ENCODE assay signal across 18 cellular contexts in the genomic region with DNA sequence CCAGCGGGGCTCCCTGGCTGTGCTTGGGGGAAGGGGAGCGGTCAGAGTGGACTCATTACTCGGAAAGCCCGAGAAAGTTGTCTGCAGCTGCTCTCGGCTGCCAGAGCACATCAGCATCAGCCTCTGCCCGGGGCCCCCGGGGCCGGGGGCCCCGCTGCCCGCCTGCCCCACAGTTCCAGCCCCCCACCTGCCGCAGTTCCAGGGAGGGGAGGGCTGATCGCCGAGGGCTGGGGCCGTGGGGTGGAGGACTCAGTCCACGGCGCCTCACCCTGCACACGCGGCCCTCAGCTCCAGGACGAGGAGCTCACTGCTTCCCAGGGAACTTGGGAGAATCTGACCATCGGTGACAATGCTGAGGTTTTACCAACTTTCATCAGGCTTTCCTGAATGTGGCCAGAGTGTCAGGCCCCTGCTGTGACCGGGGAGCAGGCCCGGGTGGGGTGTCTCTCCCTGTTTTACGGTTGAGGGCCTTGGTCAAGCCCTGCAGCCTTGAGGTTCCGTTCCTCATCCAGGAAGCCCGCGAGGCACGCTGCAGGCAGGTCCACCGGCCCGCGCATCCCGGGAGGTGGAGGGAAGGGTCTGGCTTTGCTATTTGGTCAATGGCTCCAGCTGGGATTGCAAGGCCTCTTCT. TPM values are rescaled to one million over a fixed set of nuclear protein-coding genes. Genes with fewer than 3 reads are reported as not detected.
DNase-seq lines count a peak whose midpoint lies in the region; ATAC-seq and TF ChIP-seq lines count a peak whose summit lies in the region.
"Had no signal": no experiment of that assay in that cellular context is flagged by ENCODE, and none has a peak within 500 bp of the region (broad histone marks: within the 10 kb centered on the region; RNA-seq: fewer than 3 reads in every experiment).

No MANE protein-coding gene starts in this region.

- no peak for TF ChIP-seq EP300 in sigmoid colon (IDR thresholded peaks at IDR 0.05)

- H3K27ac Mint-ChIP-seq in mesothelial cell of epicardium = no peak overlapping the region

- intact Hi-C loops in sigmoid colon (cut with DNase I) = no loop called here

- peaks cover 26% of the 10 kb centered on the region for H3K27me3 Mint-ChIP-seq in mesothelial cell of epicardium (ENCODE audit: low read depth)

- TF ChIP-seq POLR2A in sigmoid colon (IDR thresholded peaks at IDR 0.05) = no peak

- H3K4me3 ChIP-seq in H7 (ENCODE audit: insufficient read depth, low read depth, low read length) (no peak overlapping the region), coronary artery (no peak overlapping the region), sigmoid colon (no peak overlapping the region)

- WGBS in sigmoid colon, 2 donors = 46 to 48% methylated on average over 30 to 31 of the region's 31 CpGs

- TF ChIP-seq CTCF in coronary artery (IDR thresholded peaks at IDR 0.05) (no peak), mesothelial cell of epicardium (IDR thresholded peaks at IDR 0.05; ENCODE audit: unreplicated experiment) (no peak), sigmoid colon (IDR thresholded peaks at IDR 0.05) (no peak)

- H3K36me3 ChIP-seq in H7 (replicated peaks; ENCODE audit: control insufficient read depth, insufficient read depth, low read length) (no peaks in the 10 kb centered on the region), sigmoid colon (no peaks in the 10 kb centered on the region)

- H3K9me3 ChIP-seq in sigmoid colon = no peaks in the 10 kb centered on the region

- H3K27ac ChIP-seq in coronary artery (no peak overlapping the region), sigmoid colon (no peak overlapping the region)

- H3K36me3 Mint-ChIP-seq in mesothelial cell of epicardium = no peaks in the 10 kb centered on the region

- no peak overlapping the region for H3K4me3 Mint-ChIP-seq in mesothelial cell of epicardium

- no peak for ATAC-seq in GM21723 (IDR thresholded peaks at IDR 0.05; ENCODE audit: unreplicated experiment)
- ATAC-seq: Panc1 had no signal

- no peaks in the 10 kb centered on the region for H3K27me3 ChIP-seq in H7 (ENCODE audit: control insufficient read depth, insufficient read depth, low read length)
- H3K27me3 ChIP-seq in sigmoid colon = peaks cover 0 to 36% (median 0%) of the 10 kb centered on the region in 3 donors

- no peaks in the 10 kb centered on the region for H3K4me1 ChIP-seq in sigmoid colon

- peak; percentile 59 for DNase-seq in H7
- peak; percentile 43 for DNase-seq in coronary artery (ENCODE audit: low spot score)
- DNase-seq in mesothelial cell of epicardium (ENCODE audit: low spot score in 2 of 2, unreplicated experiment in 2 of 2) = peak; percentile 8 to 21
- DNase-seq in sigmoid colon = peak; percentile 52
- no peak for DNase-seq in stimulated activated CD8-positive, alpha-beta memory T cell treated with anti-CD3 and anti-CD28 coated beads, Interleukin-4, amount 100 ng/mL, for 48 hours
- DNase-seq in NCI-H2029 (lab: John Stamatoyannopoulos, UW) = no peak
- DNase-seq: C1 segment of cervical spinal cord, DMS79 treated with DMSO at 0.1 percent for 48 hours, GOT3, NCI-H1092, NCI-H146, NCI-H2081 treated with DMSO at 0.1 percent for 48 hours, NCI-H524, Right ventricle myocardium superior had no signal

- peaks cover 4% of the 10 kb centered on the region for H3K9me3 Mint-ChIP-seq in mesothelial cell of epicardium

- no peaks in the 10 kb centered on the region for H3K4me1 Mint-ChIP-seq in mesothelial cell of epicardium

RNA-seq across cellular contexts. Expression of a gene that starts 57.2 kb away (rescaled TPM):
- total RNA-seq in H7 (2014; rRNA removed; shearing (Covaris generic)) = 25.3 and 29.7 TPM in 2 replicates
- total RNA-seq in mesothelial cell of epicardium = 32.0 to 38.6 TPM (median 32.8 TPM) in 3 replicates
- 1 to 10 TPM in 3 of 4 donors, under 1 TPM in 1; 0.54 to 8.3 (median 3.0) TPM for total RNA-seq in sigmoid colon
- polyA plus RNA-seq in sigmoid colon = 1 to 10 TPM in 2 of 3 donors, under 1 TPM in 1; 0.46 to 2.4 (median 1.8) TPM
- total RNA-seq: G401, MCF 10A, Right ventricle myocardium superior had no signal

Comparison
In these comparisons a context has a peak if more than half of its experiments do, and no peak if none do; other contexts are left out.
1. DNase-seq: peak in H7 (single experiment), coronary artery (single experiment), mesothelial cell of epicardium (2 of 2) and sigmoid colon (single experiment); none in stimulated activated CD8-positive, alpha-beta memory T cell treated with anti-CD3 and anti-CD28 coated beads, Interleukin-4, amount 100 ng/mL, for 48 hours (single experiment) and NCI-H2029 (single experiment).